Comparison of ENCODE assay signal across 24 cellular contexts in the genomic region with DNA sequence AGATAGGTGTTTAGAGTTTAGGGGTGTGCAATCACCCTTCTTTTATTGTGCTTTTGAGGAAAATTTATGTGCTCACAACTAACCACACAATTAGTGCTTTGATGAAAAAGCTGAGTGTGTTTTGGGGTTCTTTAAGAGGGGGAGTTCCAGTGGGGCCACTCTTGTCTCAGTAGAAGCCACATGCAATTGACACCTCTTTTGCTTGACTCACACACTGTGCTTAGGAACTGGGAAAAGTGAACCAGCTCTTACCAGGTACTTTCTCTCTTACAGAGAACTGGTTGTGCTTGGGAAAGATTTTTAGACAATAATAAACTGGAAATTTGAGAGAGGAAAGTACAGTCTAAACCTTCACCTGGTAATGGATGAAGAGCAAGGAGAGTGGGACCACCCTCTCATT.
"Had no signal": no experiment of that assay in that cellular context is flagged by ENCODE, and none has a peak within 500 bp of the region (broad histone marks: within the 10 kb centered on the region; RNA-seq: fewer than 3 reads in every experiment).

No MANE protein-coding gene starts in this region.

- H3K4me3 Mint-ChIP-seq: immature natural killer cell; naive thymus-derived CD8-positive, alpha-beta T cell; nephron; neural crest cell; stimulated activated memory B cell treated with anti-CD40 and anti-IgM and Interleukin-4, amounts not matched to agents 10 μg/mL and 1 μg/mL and 100 μg/mL, for 72 hours had no signal

- ATAC-seq: left colon; left lung; lower lobe of right lung; naive thymus-derived CD8-positive, alpha-beta T cell; pancreas; psoas muscle; right lobe of liver; stimulated activated memory B cell treated with anti-CD40 and anti-IgM and Interleukin-4, amounts not matched to agents 10 μg/mL and 1 μg/mL and 100 μg/mL, for 72 hours; upper lobe of right lung had no signal

- H3K27ac Mint-ChIP-seq: immature natural killer cell; naive thymus-derived CD8-positive, alpha-beta T cell; nephron; stimulated activated memory B cell treated with anti-CD40 and anti-IgM and Interleukin-4, amounts not matched to agents 10 μg/mL and 1 μg/mL and 100 μg/mL, for 72 hours had no signal

- DNase-seq: hypothalamus; immature natural killer cell; kidney; left colon; left lung; lower lobe of right lung; mammary epithelial cell; mesenchymal stem cell; naive thymus-derived CD8-positive, alpha-beta T cell; nucleus accumbens; pancreas; psoas muscle; right lobe of liver; stimulated activated CD4-positive, alpha-beta T cell treated with anti-CD3 and anti-CD28 coated beads, Interleukin-1b, Interleukin-23, amount 100 ng/mL, for 48 hours; stimulated activated CD4-positive, alpha-beta T cell treated with anti-CD3 and anti-CD28 coated beads, Interleukin-2, amount 100 ng/mL, for 48 hours; stimulated activated CD4-positive, alpha-beta T cell treated with anti-CD3 and anti-CD28 coated beads, Interleukin-4, amount 100 ng/mL, for 4 hours; stimulated activated CD8-positive, alpha-beta memory T cell treated with anti-CD3 and anti-CD28 coated beads, Interleukin-4, amount 100 ng/mL, for 48 hours; stimulated activated naive CD4-positive, alpha-beta T cell treated with Interleukin-2 at 50 U/mL for 16 hours; tibial artery; trophoblast cell; upper lobe of right lung had no signal

- H3K9me3 Mint-ChIP-seq: immature natural killer cell; naive thymus-derived CD8-positive, alpha-beta T cell; nephron; neural crest cell; stimulated activated memory B cell treated with anti-CD40 and anti-IgM and Interleukin-4, amounts not matched to agents 10 μg/mL and 1 μg/mL and 100 μg/mL, for 72 hours had no signal

- H3K36me3 Mint-ChIP-seq: immature natural killer cell; naive thymus-derived CD8-positive, alpha-beta T cell; stimulated activated memory B cell treated with anti-CD40 and anti-IgM and Interleukin-4, amounts not matched to agents 10 μg/mL and 1 μg/mL and 100 μg/mL, for 72 hours had no signal

- H3K4me1 Mint-ChIP-seq: naive thymus-derived CD8-positive, alpha-beta T cell; nephron; neural crest cell; stimulated activated memory B cell treated with anti-CD40 and anti-IgM and Interleukin-4, amounts not matched to agents 10 μg/mL and 1 μg/mL and 100 μg/mL, for 72 hours had no signal
